Comparison of ENCODE assay signal across 27 cellular contexts in the genomic region with DNA sequence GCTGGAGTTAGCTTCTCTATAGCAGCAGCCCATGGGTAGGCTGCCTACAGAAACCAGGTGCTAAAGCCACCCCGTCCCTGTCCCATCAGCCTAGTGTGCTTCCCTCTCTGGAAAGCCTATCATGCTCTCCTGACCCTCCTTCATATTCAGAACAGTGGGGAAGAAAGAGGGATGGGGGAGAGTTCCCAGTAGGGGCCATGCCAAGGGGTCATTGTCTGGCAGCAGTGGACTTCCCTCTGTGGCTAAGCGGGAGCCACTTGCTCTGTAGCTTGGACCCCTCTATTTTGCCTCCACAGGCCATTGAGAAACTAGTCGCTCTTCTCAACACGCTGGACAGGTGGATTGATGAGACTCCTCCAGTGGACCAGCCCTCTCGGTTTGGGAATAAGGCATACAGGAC.
"Had no signal": no experiment of that assay in that cellular context is flagged by ENCODE, and none has a peak within 500 bp of the region (broad histone marks: within the 10 kb centered on the region; RNA-seq: fewer than 3 reads in every experiment).

No MANE protein-coding gene starts in this region.

- ATAC-seq: effector memory CD8-positive, alpha-beta T cell; gastroesophageal sphincter; heart right ventricle; left cardiac atrium; left lung; mucosa of descending colon; natural killer cell treated with Interleukin-12 subunit alpha and Interleukin-12 subunit beta and Interleukin-15 and Interleukin-18, amount 100 ng/mL, for 72 hours; sciatic nerve; stimulated activated naive CD8-positive, alpha-beta T cell treated with anti-CD3 and anti-CD28 coated beads, Interleukin-15, Interleukin-2, amounts not matched to agents 100 U/mL and 50 U/mL, for 24 hours had no signal

- H3K27me3 ChIP-seq: colonic mucosa, gastroesophageal sphincter, heart right ventricle, left lung, right atrium auricular region, testis, tibial artery had no signal

- H3K36me3 ChIP-seq: colonic mucosa, prostate gland had no signal

- H3K27ac ChIP-seq: colonic mucosa, gastroesophageal sphincter, heart right ventricle, left lung, prostate gland, right atrium auricular region, testis, tibial artery had no signal

- DNase-seq: colonic mucosa; dermis blood vessel endothelial cell; effector memory CD8-positive, alpha-beta T cell; heart right ventricle; hippocampal formation; left cardiac atrium; mesenchymal stem cell; mucosa of descending colon; naive B cell; nucleus accumbens; stimulated activated CD4-positive, alpha-beta T cell treated with anti-CD3 and anti-CD28 coated beads, Interleukin-12 subunit alpha, Interleukin-12 subunit beta, amount 100 ng/mL, for 4 hours; stimulated activated CD4-positive, alpha-beta T cell treated with anti-CD3 and anti-CD28 coated beads, Interleukin-1b, Interleukin-23, amount 100 ng/mL, for 48 hours; stimulated activated CD4-positive, alpha-beta T cell treated with anti-CD3 and anti-CD28 coated beads, Interleukin-4, amount 100 ng/mL, for 1 hour; stimulated activated CD8-positive, alpha-beta memory T cell treated with anti-CD3 and anti-CD28 coated beads, Interleukin-4, amount 100 ng/mL, for 48 hours; stimulated activated naive CD8-positive, alpha-beta T cell treated with anti-CD3 and anti-CD28 coated beads, Interleukin-15, Interleukin-2, amounts not matched to agents 100 U/mL and 50 U/mL, for 24 hours; substantia nigra; testis; tibial artery had no signal

- H3K4me3 ChIP-seq: colonic mucosa, gastroesophageal sphincter, heart right ventricle, left lung, mucosa of descending colon, prostate gland, right atrium auricular region, smooth muscle cell, testis, tibial artery had no signal

- H3K4me2 ChIP-seq: smooth muscle cell had no signal

- FAIRE-seq: endometrium, islet of Langerhans had no signal

- H3K9me3 ChIP-seq: colonic mucosa, gastroesophageal sphincter, heart right ventricle, left lung, mucosa of descending colon, prostate gland, right atrium auricular region, testis, tibial artery had no signal

- H3K4me1 ChIP-seq: colonic mucosa, prostate gland, testis had no signal
